ENCODE assay signal across 8 cellular contexts in the genomic region with DNA sequence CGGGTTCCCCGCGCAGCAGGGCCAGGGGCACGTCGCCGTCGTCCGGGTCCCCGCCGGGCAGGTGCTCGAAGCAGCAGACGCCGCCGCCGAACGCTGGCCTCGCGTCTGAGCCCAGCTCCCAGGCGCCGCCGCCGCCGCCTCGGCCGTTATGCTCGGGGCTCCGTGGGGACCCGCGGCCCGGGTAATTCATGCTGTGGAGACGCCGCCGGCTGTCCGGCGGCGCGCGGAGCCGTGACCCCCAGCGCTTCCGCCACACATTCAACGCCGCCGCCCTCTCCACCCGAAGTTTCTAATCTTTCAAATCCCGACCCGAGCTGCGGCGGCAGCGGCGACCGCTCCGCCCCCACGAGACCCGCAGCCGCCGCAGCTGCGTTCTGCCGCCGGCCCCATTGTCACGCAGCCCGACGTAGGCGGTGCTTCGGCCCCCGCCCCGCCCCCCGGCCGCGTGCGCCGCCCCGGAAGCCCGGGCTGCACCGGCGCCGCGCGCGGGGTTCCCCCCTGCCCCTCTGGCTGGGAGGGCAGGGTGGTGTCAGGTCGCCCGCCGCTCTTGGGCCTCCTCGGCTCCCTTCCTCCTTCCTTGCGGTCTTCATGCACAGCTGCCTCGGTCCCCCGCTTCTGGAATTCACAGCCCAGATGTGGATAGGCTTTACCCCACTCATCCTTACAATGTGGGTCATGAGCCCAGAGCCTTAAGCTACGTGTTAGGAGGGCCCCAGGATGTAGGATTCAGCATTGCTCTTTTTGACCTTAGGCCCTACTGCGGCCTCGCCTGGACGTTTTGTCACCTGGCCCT. TPM values are rescaled to one million over a fixed set of nuclear protein-coding genes. Genes with fewer than 3 reads are reported as not detected.
DNase-seq lines count a peak whose midpoint lies in the region; ATAC-seq and TF ChIP-seq lines count a peak whose summit lies in the region.

A gene (minus strand): TSS at position 415 of the 793 bp plus-strand sequence. CDS start 225 bp downstream, at position 190.

- H3K4me3 ChIP-seq in GM12875 (ENCODE audit: low read depth, low read length) (peak within 1 kb of the TSS; percentile 96), uterus (peak within 1 kb of the TSS; percentile 67 to 78)

- H3K4me3 Mint-ChIP-seq in T-helper 17 cell, result peak within 1 kb of the TSS; percentile 100

- peak; percentile 65 to 68 for TF ChIP-seq POLR2A in uterus (IDR thresholded peaks at IDR 0.05)

- no peaks in the 10 kb centered on the region for H3K27me3 Mint-ChIP-seq in T-helper 17 cell

- H3K4me1 ChIP-seq in uterus, result no peaks in the 10 kb centered on the region

- H3K36me3 Mint-ChIP-seq in T-helper 17 cell (ENCODE audit: low read depth), result peaks cover 9% of the 10 kb centered on the region

- peak within 1 kb of the TSS; percentile 98 for H3K27ac Mint-ChIP-seq in T-helper 17 cell

- H3K4me1 Mint-ChIP-seq in T-helper 17 cell, result peaks cover 41% of the 10 kb centered on the region

- no peaks in the 10 kb centered on the region for H3K36me3 ChIP-seq in uterus

- H3K27me3 ChIP-seq in uterus, result no peaks in the 10 kb centered on the region

- no peaks in the 10 kb centered on the region for H3K9me3 ChIP-seq in T-helper 17 cell (ENCODE audit: control insufficient read depth, low read length, poor library complexity, severe bottlenecking)
- no peaks in the 10 kb centered on the region for H3K9me3 ChIP-seq in uterus

- H3K27ac ChIP-seq in uterus, result peak within 1 kb of the TSS; percentile 86 to 88

- DNase-seq in NCI-H1105 (lab: John Stamatoyannopoulos, UW) (peak; percentile 88), T-helper 17 cell (peak; percentile 86 to 92 (median 89)), amniotic stem cell (lab: John Stamatoyannopoulos, UW) (peak; percentile 33), left ventricle myocardium superior (peak; percentile 91), putamen (ENCODE audit: low spot score) (peak; percentile 82), uterus (peak; percentile 52 to 78)

- peak; percentile 68 for ATAC-seq in HG02623 (IDR thresholded peaks at IDR 0.05; ENCODE audit: unreplicated experiment)
- ATAC-seq in T-helper 17 cell, result peak; percentile 87
- ATAC-seq in left ventricle myocardium superior, result peak; percentile 97

- intact Hi-C loops in left ventricle myocardium superior (cut with micrococcal nuclease) (no loop called here), uterus (cut with DNase I; ENCODE audit: low total_unique reads) (no loop called here)

- TF ChIP-seq CTCF in GM12875 (IDR thresholded peaks at IDR 0.05; ENCODE audit: borderline replicate concordance, insufficient read depth, low read depth, low read length) (no peak), uterus (IDR thresholded peaks at IDR 0.05) (no peak)

RNA-seq across cellular contexts. Expression of the gene that starts here (rescaled TPM):
- total RNA-seq in T-helper 17 cell (10 to 100 TPM; 77.1 to 80.4 TPM), left ventricle myocardium superior (8.1 TPM), uterus (10 to 100 TPM; 25.1 to 38.5 (median 30.7) TPM)

Comparison
In these comparisons a context has a peak if more than half of its experiments do, and no peak if none do; other contexts are left out.
1. Peak in every context shown above with its lines: DNase-seq, ATAC-seq, H3K4me3 ChIP-seq and H3K27ac ChIP-seq.
2. DNase-seq: peak in every context shown above with its lines; median percentile 91 in left ventricle myocardium superior; 89 in T-helper 17 cell; 88 in NCI-H1105; 82 in putamen; 65 in uterus; 33 in amniotic stem cell.